In the genomic region with DNA sequence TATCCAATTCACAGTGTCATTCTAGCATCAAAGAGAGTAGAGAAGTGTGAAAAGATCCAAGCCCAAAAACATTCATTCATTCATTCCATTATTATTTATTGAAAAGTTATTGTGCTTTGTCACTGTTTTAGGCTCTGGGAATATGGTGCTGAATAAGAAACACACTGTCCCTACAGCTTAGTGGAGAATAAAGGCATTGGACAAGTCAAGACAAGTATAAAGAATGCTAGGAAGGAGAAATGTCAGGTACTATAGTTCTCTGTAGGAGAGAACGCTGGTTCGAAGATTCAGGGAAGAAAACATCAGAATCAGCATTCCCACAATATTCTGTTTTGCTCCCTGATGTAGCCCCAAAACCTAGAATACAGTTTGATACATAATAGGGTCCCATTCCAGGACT, we compare ENCODE assay signal across 20 cellular contexts.
A peak's percentile ranks its signal among the peaks of the same experiment; 100 is the strongest.
DNase-seq lines count a peak whose midpoint lies in the region; ATAC-seq, FAIRE-seq and TF ChIP-seq lines count a peak whose summit lies in the region.
"Had no signal": no experiment of that assay in that cellular context is flagged by ENCODE, and none has a peak within 500 bp of the region (broad histone marks: within the 10 kb centered on the region; RNA-seq: fewer than 3 reads in every experiment).

No MANE protein-coding gene starts in this region.

- H3K36me3 ChIP-seq in mammary epithelial cell (ENCODE audit: insufficient read depth, low read length): no peaks in the 10 kb centered on the region
- H3K36me3 ChIP-seq in keratinocyte (ENCODE audit: control insufficient read depth in 2 of 2, extremely low read depth in 1 of 2, insufficient read depth in 2 of 2, low read length in 2 of 2): no peaks in the 10 kb centered on the region
- no peaks in the 10 kb centered on the region for H3K36me3 ChIP-seq in BE2C
- H3K36me3 ChIP-seq: BLaER1 had no signal

- ATAC-seq in HG02642 (IDR thresholded peaks at IDR 0.05; ENCODE audit: poor library complexity, unreplicated experiment): no peak
- ATAC-seq: CD8-positive, alpha-beta T cell; GM12878; GM23338; HCT116 had no signal

- H3K9me3 ChIP-seq in mammary epithelial cell (replicated peaks; ENCODE audit: insufficient read depth, low read length) (no peaks in the 10 kb centered on the region), keratinocyte (ENCODE audit: control insufficient read depth, low read depth, low read length) (no peaks in the 10 kb centered on the region), BE2C (no peaks in the 10 kb centered on the region)
- H3K9me3 ChIP-seq: BLaER1 had no signal

- FAIRE-seq in keratinocyte (lab: Jason Lieb, UNC): no peak
- FAIRE-seq: D721Med, GM12878, GM19239 had no signal

- H3K4me2 ChIP-seq in mammary epithelial cell (ENCODE audit: insufficient read depth, low read depth, low read length): peak overlapping the region; percentile 58
- H3K4me2 ChIP-seq in keratinocyte (ENCODE audit: control insufficient read depth, extremely low read depth, insufficient read depth, low read depth, low read length): peak overlapping the region; percentile 15
- H3K4me2 ChIP-seq: BLaER1, GM23338 had no signal

- no peaks in the 10 kb centered on the region for H3K9me1 ChIP-seq in keratinocyte (ENCODE audit: control insufficient read depth, extremely low read depth, insufficient read depth, low read length)

- TF ChIP-seq CTCF in mammary epithelial cell (conservative IDR thresholded peaks at IDR 0.05 in 1 of 2, IDR thresholded peaks at IDR 0.05 in 1 of 2; ENCODE audit: extremely low read depth in 1 of 2, insufficient read depth in 1 of 2, low read depth in 1 of 2, low read length in 2 of 2) (no peak), epithelial cell of esophagus (IDR thresholded peaks at IDR 0.05; ENCODE audit: insufficient read depth, low read depth, low read length, missing control alignments) (no peak), keratinocyte (optimal IDR thresholded peaks at IDR 0.05 in 1 of 3, IDR thresholded peaks at IDR 0.05 in 1 of 3, conservative IDR thresholded peaks at IDR 0.05 in 1 of 3; ENCODE audit: extremely low read depth in 1 of 3, insufficient read depth in 2 of 3, low read length in 3 of 3) (no peak), BE2C (IDR thresholded peaks at IDR 0.05; ENCODE audit: low read depth, low read length) (no peak)

- dilution Hi-C loops in mammary epithelial cell (cut with HindIII; ENCODE audit: low sequenced_read_pairs): no loop called here
- dilution Hi-C loops in keratinocyte (cut with MboI; ENCODE audit: extremely low pct_ligation_motif_present, low sequenced_read_pairs): no loop called here

- no peak overlapping the region for H3K4me3 ChIP-seq in mammary epithelial cell (replicated peaks in 1 of 3; ENCODE audit: insufficient read depth in 1 of 3, low read depth in 2 of 3, low read length in 3 of 3)
- no peak overlapping the region for H3K4me3 ChIP-seq in epithelial cell of esophagus (ENCODE audit: low read length)
- H3K4me3 ChIP-seq in keratinocyte (ENCODE audit: control insufficient read depth in 2 of 3, extremely low read depth in 1 of 3, insufficient read depth in 2 of 3, low read depth in 1 of 3, low read length in 3 of 3): no peak overlapping the region
- no peak overlapping the region for H3K4me3 ChIP-seq in BE2C (ENCODE audit: low read depth, low read length)
- H3K4me3 ChIP-seq: BLaER1, GM12878, GM23338 had no signal

- H3K9ac ChIP-seq in mammary epithelial cell (ENCODE audit: insufficient read depth, low read length) (no peak overlapping the region), keratinocyte (ENCODE audit: control insufficient read depth, extremely low read depth, insufficient read depth, low read length) (no peak overlapping the region)
- H3K9ac ChIP-seq: BLaER1 had no signal

- H3K4me1 ChIP-seq in mammary epithelial cell (ENCODE audit: insufficient read depth, low read length) (peaks cover 13% of the 10 kb centered on the region), keratinocyte (ENCODE audit: control insufficient read depth, extremely low read depth, insufficient read depth, low read length) (peaks cover 13% of the 10 kb centered on the region), BE2C (no peaks in the 10 kb centered on the region; the same call in 1 of the 2 replicates)
- H3K4me1 ChIP-seq: BLaER1 had no signal

- DNase-seq in mammary epithelial cell: peak; percentile 23
- DNase-seq in epithelial cell of esophagus (ENCODE audit: low read depth): peak; percentile 51
- DNase-seq in keratinocyte (ENCODE audit: low read depth, low spot score): no peak
- no peak for DNase-seq in COLO668 (lab: John Stamatoyannopoulos, UW; ENCODE audit: unreplicated experiment)
- DNase-seq in BE2C: no peak
- DNase-seq: CD4-positive, CD25-positive, alpha-beta regulatory T cell; CD8-positive, alpha-beta T cell; DMS 273 treated with DMSO at 0.1 percent for 48 hours; DMS79; EL; GDM1; H9 had no signal

- H3K79me2 ChIP-seq in mammary epithelial cell (ENCODE audit: insufficient read depth, low read length): no peaks in the 10 kb centered on the region
- no peaks in the 10 kb centered on the region for H3K79me2 ChIP-seq in keratinocyte (ENCODE audit: control insufficient read depth, insufficient read depth, low read length)

- BruUV-seq in mammary epithelial cell (replicated peaks; lab: Mats Ljungman, UMichigan): no TSS peak

- WGBS in mammary epithelial cell (ENCODE audit: low coverage, missing lambda C conversion rate): 27% methylated on average over 2 of the region's 2 CpGs

- H3K27me3 ChIP-seq in mammary epithelial cell (ENCODE audit: insufficient read depth, low read length) (no peaks in the 10 kb centered on the region), keratinocyte (ENCODE audit: control insufficient read depth, extremely low read depth, insufficient read depth, low read length) (no peaks in the 10 kb centered on the region), BE2C (no peaks in the 10 kb centered on the region)
- H3K27me3 ChIP-seq: BLaER1 had no signal

- H3K27ac ChIP-seq in mammary epithelial cell (ENCODE audit: insufficient read depth, low read depth, low read length) (no peak overlapping the region), keratinocyte (ENCODE audit: control insufficient read depth, insufficient read depth, low read length) (no peak overlapping the region)
- H3K27ac ChIP-seq: BLaER1, C4-2B had no signal

- CTCF ChIA-PET in mammary epithelial cell (lab: Charles Lee; ENCODE audit: low non-redundant PET): no interaction called here

- intact Hi-C loops in mammary epithelial cell (cut with micrococcal nuclease): no loop called here

- H2AFZ ChIP-seq in mammary epithelial cell (ENCODE audit: low read depth, low read length) (peak overlapping the region; percentile 63), keratinocyte (ENCODE audit: control insufficient read depth, low read length) (no peak overlapping the region)
- H2AFZ ChIP-seq: GM23338 had no signal

- in situ Hi-C loops in mammary epithelial cell (cut with MboI; ENCODE audit: low sequenced_read_pairs in 2 of 2): no loop called here

- H4K20me1 ChIP-seq in mammary epithelial cell (ENCODE audit: insufficient read depth, low read length) (no peaks in the 10 kb centered on the region), keratinocyte (ENCODE audit: control insufficient read depth, extremely low read depth, insufficient read depth, low read length) (no peaks in the 10 kb centered on the region)
- H4K20me1 ChIP-seq: BLaER1 had no signal

Comparison
In these comparisons a context has a peak if more than half of its experiments do, and no peak if none do; other contexts are left out.
1. DNase-seq: peak in mammary epithelial cell (single experiment) and epithelial cell of esophagus (single experiment); none in keratinocyte (single experiment), COLO668 (single experiment) and BE2C (single experiment).